ENCODE assay signal across 8 cellular contexts in the genomic region with DNA sequence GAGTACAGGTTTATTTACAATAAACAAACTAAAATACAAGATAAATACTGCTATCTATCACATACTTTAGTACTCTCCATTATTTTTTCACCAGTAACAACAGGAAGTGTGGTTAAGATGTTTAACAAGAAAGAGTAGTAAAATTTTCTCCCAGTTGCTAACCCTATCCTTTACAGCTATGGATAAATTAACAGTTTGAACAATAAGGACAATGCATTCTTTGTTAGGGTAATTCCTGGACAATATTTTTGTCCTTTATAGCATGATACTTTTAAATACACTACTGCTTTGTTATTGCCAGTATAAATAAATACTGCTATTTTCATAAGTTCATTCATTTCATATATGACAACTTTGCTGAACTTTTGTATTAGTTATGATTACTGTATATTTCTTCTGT.
"Had no signal": no experiment of that assay in that cellular context is flagged by ENCODE, and none has a peak within 500 bp of the region (broad histone marks: within the 10 kb centered on the region; RNA-seq: fewer than 3 reads in every experiment).

No MANE protein-coding gene starts in this region.

- H3K27me3 Mint-ChIP-seq: IgD-negative memory B cell had no signal

- ATAC-seq: HepG2, K562 had no signal

- H3K27ac Mint-ChIP-seq: IgD-negative memory B cell had no signal

- H3K4me3 Mint-ChIP-seq: IgD-negative memory B cell had no signal

- FAIRE-seq: HepG2, HTR-8/SVneo, K562 had no signal

- DNase-seq: IMR-90, KBM-7, KG1 had no signal

- H3K4me3 ChIP-seq: K562 had no signal

- H3K27ac ChIP-seq: HL-60 had no signal

- H3K36me3 Mint-ChIP-seq: IgD-negative memory B cell had no signal

- H3K4me1 Mint-ChIP-seq: IgD-negative memory B cell had no signal
